23 cellular contexts compared by ENCODE assay signal in the genomic region with DNA sequence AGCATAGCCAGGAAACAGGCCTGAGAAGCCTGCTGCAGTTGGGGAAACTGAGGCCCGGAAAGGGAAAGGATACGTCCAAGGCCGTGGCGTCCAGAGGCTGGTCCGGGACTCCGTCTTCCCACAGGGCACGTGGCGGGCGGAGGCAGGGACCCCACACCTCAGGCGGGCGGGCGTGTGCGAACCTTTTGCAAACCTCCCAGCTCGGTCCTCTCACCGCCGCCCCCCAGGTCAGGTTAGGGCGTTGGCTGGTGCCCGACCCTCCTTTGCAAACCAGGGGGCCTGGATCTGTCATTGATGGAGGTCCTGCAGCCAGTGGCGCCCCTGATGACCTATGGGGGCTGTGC. TPM values are rescaled to one million over a fixed set of nuclear protein-coding genes. Genes with fewer than 3 reads are reported as not detected.
A peak's percentile ranks its signal among the peaks of the same experiment; 100 is the strongest.
DNase-seq lines count a peak whose midpoint lies in the region; ATAC-seq and TF ChIP-seq lines count a peak whose summit lies in the region.
"Had no signal": no experiment of that assay in that cellular context is flagged by ENCODE, and none has a peak within 500 bp of the region (broad histone marks: within the 10 kb centered on the region; RNA-seq: fewer than 3 reads in every experiment).

No MANE protein-coding gene starts in this region.

- DNase-seq in stimulated activated naive CD8-positive, alpha-beta T cell treated with anti-CD3 and anti-CD28 coated beads, Interleukin-15, amount 100 ng/mL, for 72 hours, result no peak
- no peak for DNase-seq in stimulated activated naive CD8-positive, alpha-beta T cell treated with anti-CD3 and anti-CD28 coated beads, Interleukin-15, Interleukin-2, amounts not matched to agents 100 U/mL and 50 U/mL, for 24 hours
- DNase-seq in mesenchymal stem cell, result no peak
- DNase-seq in activated CD4-positive, CD25-positive, alpha-beta regulatory T cell (lab: John Stamatoyannopoulos, UW), result no peak
- DNase-seq: 8988T; ACHN; BE2C; C1 segment of cervical spinal cord; CD4-positive, alpha-beta memory T cell; CD4-positive, CD25-positive, alpha-beta regulatory T cell; CD8-positive, alpha-beta memory T cell; COR-L47; DMS 273 treated with DMSO at 0.1 percent for 48 hours; DMS153; DMS53; DMS79; DND-41; EL; GDM1 had no signal

- H3K4me2 ChIP-seq in mesenchymal stem cell (ENCODE audit: low read length, poor library complexity, severe bottlenecking), result no peak overlapping the region
- H3K4me2 ChIP-seq: BLaER1 had no signal

- H3K4ac ChIP-seq in mesenchymal stem cell (ENCODE audit: low read depth in 1 of 2, low read length in 2 of 2), result no peak overlapping the region

- H3K18ac ChIP-seq in mesenchymal stem cell (ENCODE audit: low read depth in 1 of 2, low read length in 2 of 2), result no peak overlapping the region

- peaks cover 32 to 68% of the 10 kb centered on the region in 2 experiments for H3K36me3 ChIP-seq in mesenchymal stem cell (ENCODE audit: control insufficient read depth in 1 of 2, insufficient read depth in 2 of 2, low read depth in 1 of 2, low read length in 2 of 2)
- peaks cover 0 to 64% of the 10 kb centered on the region in 2 donors for H3K36me3 ChIP-seq in gastroesophageal sphincter
- H3K36me3 ChIP-seq: BE2C had no signal

- no peak overlapping the region for H2BK120ac ChIP-seq in mesenchymal stem cell (ENCODE audit: low read depth, low read length)

- no peak overlapping the region for H3K27ac Mint-ChIP-seq in stimulated activated naive CD8-positive, alpha-beta T cell treated with anti-CD3 and anti-CD28 coated beads, Interleukin-15, amount 100 ng/mL, for 72 hours
- H3K27ac Mint-ChIP-seq: CD4-positive, alpha-beta memory T cell; CD4-positive, CD25-positive, alpha-beta regulatory T cell; CD8-positive, alpha-beta memory T cell had no signal

- H3K9me3 Mint-ChIP-seq in stimulated activated naive CD8-positive, alpha-beta T cell treated with anti-CD3 and anti-CD28 coated beads, Interleukin-15, amount 100 ng/mL, for 72 hours, result no peaks in the 10 kb centered on the region
- H3K9me3 Mint-ChIP-seq: CD4-positive, alpha-beta memory T cell; CD8-positive, alpha-beta memory T cell had no signal

- peaks cover 26% of the 10 kb centered on the region for H3K79me1 ChIP-seq in mesenchymal stem cell (replicated peaks; ENCODE audit: low read length, poor library complexity, severe bottlenecking)

- no peak for TF ChIP-seq CTCF in gastroesophageal sphincter (IDR thresholded peaks at IDR 0.05)

- no peak overlapping the region for H3K4me3 ChIP-seq in mesenchymal stem cell (ENCODE audit: insufficient read depth in 1 of 2, low read depth in 1 of 2, low read length in 2 of 2)
- H3K4me3 ChIP-seq in gastroesophageal sphincter, result no peak overlapping the region
- H3K4me3 ChIP-seq: BLaER1, GM12878 had no signal

- H2AK5ac ChIP-seq in mesenchymal stem cell (ENCODE audit: low read length, severe bottlenecking), result peak overlapping the region; percentile 54

- ATAC-seq in stimulated activated naive CD8-positive, alpha-beta T cell treated with anti-CD3 and anti-CD28 coated beads, Interleukin-15, amount 100 ng/mL, for 72 hours, result peak; percentile 5
- ATAC-seq in stimulated activated naive CD8-positive, alpha-beta T cell treated with anti-CD3 and anti-CD28 coated beads, Interleukin-15, Interleukin-2, amounts not matched to agents 100 U/mL and 50 U/mL, for 24 hours, result no peak
- ATAC-seq in gastroesophageal sphincter, result no peak
- ATAC-seq: GM12878 had no signal

- no peaks in the 10 kb centered on the region for H3K27me3 Mint-ChIP-seq in stimulated activated naive CD8-positive, alpha-beta T cell treated with anti-CD3 and anti-CD28 coated beads, Interleukin-15, amount 100 ng/mL, for 72 hours
- H3K27me3 Mint-ChIP-seq: CD4-positive, CD25-positive, alpha-beta regulatory T cell; CD8-positive, alpha-beta memory T cell had no signal

- H3K14ac ChIP-seq in mesenchymal stem cell (ENCODE audit: low read length in 2 of 2), result no peak overlapping the region

- no peak overlapping the region for H2BK12ac ChIP-seq in mesenchymal stem cell (ENCODE audit: low read length in 2 of 2)

- H3K27ac ChIP-seq in mesenchymal stem cell (ENCODE audit: low read length, poor library complexity, severe bottlenecking) (no peak overlapping the region), gastroesophageal sphincter (no peak overlapping the region)
- H3K27ac ChIP-seq: BLaER1 had no signal

- no peak overlapping the region for H3K4me3 Mint-ChIP-seq in stimulated activated naive CD8-positive, alpha-beta T cell treated with anti-CD3 and anti-CD28 coated beads, Interleukin-15, amount 100 ng/mL, for 72 hours
- H3K4me3 Mint-ChIP-seq: CD14-positive monocyte; CD4-positive, alpha-beta memory T cell; CD4-positive, CD25-positive, alpha-beta regulatory T cell; CD8-positive, alpha-beta memory T cell had no signal

- TF ChIP-seq EP300 in gastroesophageal sphincter (IDR thresholded peaks at IDR 0.05), result no peak

- WGBS in mesenchymal stem cell, result 89% methylated on average over 19 of the region's 19 CpGs
- WGBS in gastroesophageal sphincter (ENCODE audit: low coverage in 1 of 2), 2 donors, result no CpG with 5 or more reads among the region's 19 CpGs

- H3K9ac ChIP-seq in mesenchymal stem cell (ENCODE audit: low read length), result no peak overlapping the region
- H3K9ac ChIP-seq: BLaER1 had no signal

- no peak overlapping the region for H2BK5ac ChIP-seq in mesenchymal stem cell (ENCODE audit: low read depth, low read length, poor library complexity, severe bottlenecking)

- no peak overlapping the region for H2AFZ ChIP-seq in mesenchymal stem cell (ENCODE audit: low read depth, low read length)

- no peak overlapping the region for H3K23ac ChIP-seq in mesenchymal stem cell (ENCODE audit: low read length in 2 of 2)

- H3K9me3 ChIP-seq in mesenchymal stem cell (ENCODE audit: control insufficient read depth, low read length) (no peaks in the 10 kb centered on the region), gastroesophageal sphincter (no peaks in the 10 kb centered on the region)

- no peak overlapping the region for H4K91ac ChIP-seq in mesenchymal stem cell (ENCODE audit: low read length)

- H3K4me1 Mint-ChIP-seq in stimulated activated naive CD8-positive, alpha-beta T cell treated with anti-CD3 and anti-CD28 coated beads, Interleukin-15, amount 100 ng/mL, for 72 hours, result no peaks in the 10 kb centered on the region
- H3K4me1 Mint-ChIP-seq: CD4-positive, alpha-beta memory T cell; CD4-positive, CD25-positive, alpha-beta regulatory T cell; CD8-positive, alpha-beta memory T cell had no signal

- H3K4me1 ChIP-seq in mesenchymal stem cell (ENCODE audit: control insufficient read depth, insufficient read depth, low read depth, low read length) (peaks cover 43% of the 10 kb centered on the region), gastroesophageal sphincter (peaks cover 0 to 68% (median 9%) of the 10 kb centered on the region in 3 donors)
- H3K4me1 ChIP-seq: BE2C had no signal

- no peak overlapping the region for H2BK15ac ChIP-seq in mesenchymal stem cell (ENCODE audit: low read depth, poor library complexity, severe bottlenecking)

- TF ChIP-seq POLR2A in gastroesophageal sphincter (IDR thresholded peaks at IDR 0.05), result no peak

- H3K27me3 ChIP-seq in mesenchymal stem cell (ENCODE audit: control insufficient read depth in 1 of 2, insufficient read depth in 1 of 2, low read length in 2 of 2), result no peaks in the 10 kb centered on the region
- H3K27me3 ChIP-seq in gastroesophageal sphincter, result no peaks in the 10 kb centered on the region
- H3K27me3 ChIP-seq: BE2C, BLaER1 had no signal

- no peak overlapping the region for H4K8ac ChIP-seq in mesenchymal stem cell (ENCODE audit: low read length)

RNA-seq across cellular contexts. Expression of a gene that starts 19.3 kb away (rescaled TPM):
- 56.3 TPM for polyA plus RNA-seq in mesenchymal stem cell (2013, experiment 1 of 2)
- 57.5 TPM for polyA plus RNA-seq in mesenchymal stem cell (2013, experiment 2 of 2)
- 10 to 100 TPM; 41.9 to 87.5 (median 73.6) TPM for total RNA-seq in gastroesophageal sphincter
- total RNA-seq: CD4-positive, CD25-positive, alpha-beta regulatory T cell had no signal
- polyA plus RNA-seq: CD4-positive, alpha-beta memory T cell; CD4-positive, CD25-positive, alpha-beta regulatory T cell; CD8-positive, alpha-beta memory T cell; GM12878 had no signal
